Comparison of ENCODE assay signal across 8 cellular contexts in genomic region chr15:71114887-71115566, GRCh38. TPM values are rescaled to one million over a fixed set of nuclear protein-coding genes. Genes with fewer than 3 reads are reported as not detected.
DNase-seq lines count a peak whose midpoint lies in the region; ATAC-seq and TF ChIP-seq lines count a peak whose summit lies in the region.

Gene THSD4, plus strand, starts transcription at chr15:71115471.

- peaks cover 49% of the 10 kb centered on the region for H3K27me3 Mint-ChIP-seq in activated T-cell treated with anti-CD3 and anti-CD28 coated beads, Interleukin-2, amount 50 U/mL, for 4 hours (ENCODE audit: low read depth)
- H3K27me3 Mint-ChIP-seq in natural killer cell (ENCODE audit: low read depth in 2 of 2): peaks cover 40 to 53% of the 10 kb centered on the region in 2 donors

- H3K4me1 ChIP-seq in stomach smooth muscle (ENCODE audit: control insufficient read depth, insufficient read depth, low read length): peaks cover 4% of the 10 kb centered on the region

- H3K36me3 ChIP-seq in stomach smooth muscle (ENCODE audit: control insufficient read depth in 2 of 2, insufficient read depth in 2 of 2, low read length in 2 of 2): no peaks in the 10 kb centered on the region

- H3K27ac ChIP-seq in 22Rv1: peak within 1 kb of the TSS; percentile 61
- no peak within 1 kb of the TSS for H3K27ac ChIP-seq in stomach smooth muscle (ENCODE audit: low read length)

- no peaks in the 10 kb centered on the region for H3K9me3 ChIP-seq in stomach smooth muscle (ENCODE audit: control insufficient read depth in 2 of 2, low read length in 2 of 2)

- DNase-seq in NCI-H774 (lab: John Stamatoyannopoulos, UW): peak; percentile 74
- peak; percentile 40 for DNase-seq in activated T-cell treated with anti-CD3 and anti-CD28 coated beads, Interleukin-2, amount 50 U/mL, for 4 hours
- peak; percentile 69 for DNase-seq in fibroblast of gingiva (ENCODE audit: low read depth)
- peak; percentile 31 for DNase-seq in natural killer cell

- H3K27ac Mint-ChIP-seq in natural killer cell: no peak within 1 kb of the TSS

- no peaks in the 10 kb centered on the region for H3K27me3 ChIP-seq in stomach smooth muscle (ENCODE audit: control insufficient read depth in 1 of 2, insufficient read depth in 2 of 2, low read length in 2 of 2)

- intact Hi-C loops in natural killer cell (cut with micrococcal nuclease): no loop called here

- TF ChIP-seq POLR2A in GM18505 (IDR thresholded peaks at IDR 0.05; ENCODE audit: borderline replicate concordance, extremely low read depth, insufficient read depth, insufficient read length): no peak

- H3K4me3 ChIP-seq in stomach smooth muscle (ENCODE audit: low read length in 2 of 2): peak within 1 kb of the TSS; percentile 55 to 75

- H3K9ac ChIP-seq in stomach smooth muscle (ENCODE audit: low read length in 2 of 2): peak within 1 kb of the TSS; percentile 43 to 47

- ATAC-seq in GM18505 (IDR thresholded peaks at IDR 0.05; ENCODE audit: unreplicated experiment) (peak; percentile 67), HG03139 (IDR thresholded peaks at IDR 0.05; ENCODE audit: unreplicated experiment) (peak; percentile 77), natural killer cell (peak; percentile 70 to 86 (median 73))
- peak; percentile 83 to 90 for ATAC-seq in activated T-cell treated with anti-CD3 and anti-CD28 coated beads, Interleukin-2, amount 50 U/mL, for 4 hours

- H3K9me3 Mint-ChIP-seq in activated T-cell treated with anti-CD3 and anti-CD28 coated beads, Interleukin-2, amount 50 U/mL, for 4 hours: no peaks in the 10 kb centered on the region
- H3K9me3 Mint-ChIP-seq in natural killer cell: no peaks in the 10 kb centered on the region

- TF ChIP-seq CTCF in 22Rv1 (IDR thresholded peaks at IDR 0.05): peak; percentile 98
- TF ChIP-seq CTCF in natural killer cell (IDR thresholded peaks at IDR 0.05): peak; percentile 58

- H3K4me1 Mint-ChIP-seq in activated T-cell treated with anti-CD3 and anti-CD28 coated beads, Interleukin-2, amount 50 U/mL, for 4 hours (ENCODE audit: low read depth): peaks cover 6% of the 10 kb centered on the region
- H3K4me1 Mint-ChIP-seq in natural killer cell: peaks cover 5 to 7% of the 10 kb centered on the region in 2 donors

- no peaks in the 10 kb centered on the region for H3K36me3 Mint-ChIP-seq in activated T-cell treated with anti-CD3 and anti-CD28 coated beads, Interleukin-2, amount 50 U/mL, for 4 hours (ENCODE audit: insufficient read depth)
- H3K36me3 Mint-ChIP-seq in natural killer cell: no peaks in the 10 kb centered on the region

- peak within 1 kb of the TSS; percentile 47 for H3K4me3 Mint-ChIP-seq in activated T-cell treated with anti-CD3 and anti-CD28 coated beads, Interleukin-2, amount 50 U/mL, for 4 hours
- H3K4me3 Mint-ChIP-seq in natural killer cell: peak within 1 kb of the TSS; percentile 80

RNA-seq across cellular contexts. Expression of gene THSD4, which starts in this region (rescaled TPM):
- under 1 TPM; 0.08 to 0.16 (median 0.11) TPM for total RNA-seq in activated T-cell treated with anti-CD3 and anti-CD28 coated beads, Interleukin-2, amount 50 U/mL, for 4 hours
- total RNA-seq in natural killer cell: not detected

Comparison
In these comparisons a context has a peak if more than half of its experiments do, and no peak if none do; other contexts are left out.
1. Peak in DNase-seq and ATAC-seq in activated T-cell treated with anti-CD3 and anti-CD28 coated beads, Interleukin-2, amount 50 U/mL, for 4 hours; RNA of the gene not detected or under 1 TPM.
2. Peak in DNase-seq and ATAC-seq in natural killer cell; RNA of the gene not detected or under 1 TPM.